26 cellular contexts compared by ENCODE assay signal in the genomic region with DNA sequence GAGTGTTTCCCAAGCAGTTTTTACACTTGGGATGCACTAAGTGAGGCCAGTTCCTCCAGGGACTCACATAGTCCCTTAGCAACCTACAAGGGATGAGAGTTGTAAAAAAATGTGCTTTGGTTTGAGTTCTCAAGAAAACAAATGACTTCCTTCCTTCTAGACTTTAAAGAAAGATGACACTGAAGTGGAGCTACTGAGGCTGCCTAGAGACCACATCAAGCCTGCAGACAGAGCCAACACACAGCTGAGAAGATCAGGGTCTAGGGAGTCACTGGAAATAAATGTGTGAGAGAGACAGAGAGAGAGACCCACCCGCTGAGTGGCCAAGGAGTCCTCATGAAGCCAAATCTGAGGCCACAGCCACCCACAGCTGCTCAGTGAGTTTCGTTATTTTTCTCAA.
DNase-seq lines count a peak whose midpoint lies in the region; ATAC-seq and TF ChIP-seq lines count a peak whose summit lies in the region.
"Had no signal": no experiment of that assay in that cellular context is flagged by ENCODE, and none has a peak within 500 bp of the region (broad histone marks: within the 10 kb centered on the region; RNA-seq: fewer than 3 reads in every experiment).

No MANE protein-coding gene starts in this region.

- no peaks in the 10 kb centered on the region for H3K9me3 ChIP-seq in right cardiac atrium (ENCODE audit: control insufficient read depth, low read length)
- no peaks in the 10 kb centered on the region for H3K9me3 ChIP-seq in endodermal cell (ENCODE audit: control insufficient read depth, low read length)
- H3K9me3 ChIP-seq: colonic mucosa, SJCRH30, vagina had no signal

- H3K27me3 ChIP-seq in right cardiac atrium (ENCODE audit: control insufficient read depth, insufficient read depth) (no peaks in the 10 kb centered on the region), endodermal cell (ENCODE audit: control insufficient read depth, insufficient read depth, low read length, poor library complexity, severe bottlenecking) (no peaks in the 10 kb centered on the region)
- H3K27me3 ChIP-seq: brain microvascular endothelial cell, colonic mucosa, SJCRH30, vagina had no signal

- no peak overlapping the region for H3K27ac Mint-ChIP-seq in endodermal cell
- peak overlapping the region; percentile 58 to 78 (median 64) for H3K27ac Mint-ChIP-seq in nephron
- H3K27ac Mint-ChIP-seq in type B pancreatic cell = no peak overlapping the region
- H3K27ac Mint-ChIP-seq in MCF 10A (ENCODE audit: low read depth, unreplicated experiment) = no peak overlapping the region
- H3K27ac Mint-ChIP-seq: activated naive CD8-positive, alpha-beta T cell treated with anti-CD3 and anti-CD28 coated beads, Interleukin-2, amount 50 U/mL, for 24 hours had no signal

- H3K4me1 ChIP-seq in right cardiac atrium (ENCODE audit: control insufficient read depth, insufficient read depth, low read length) (peaks cover 31% of the 10 kb centered on the region), endodermal cell (ENCODE audit: control insufficient read depth, insufficient read depth, low read length) (peaks cover 17% of the 10 kb centered on the region)
- H3K4me1 ChIP-seq: colonic mucosa had no signal

- 77% methylated on average over 2 of the region's 2 CpGs for WGBS in right cardiac atrium
- 99 to 100% methylated on average over 1 to 2 of the region's 2 CpGs for WGBS in endodermal cell (ENCODE audit: insufficient coverage in 1 of 2, insufficient read length in 1 of 2), 2 experiments

- H3K36me3 Mint-ChIP-seq in endodermal cell (ENCODE audit: low read depth) (peaks cover 23% of the 10 kb centered on the region), nephron (ENCODE audit: low read depth) (peaks cover 63% of the 10 kb centered on the region), type B pancreatic cell (peaks cover 44% of the 10 kb centered on the region), MCF 10A (ENCODE audit: insufficient read depth, unreplicated experiment) (peaks cover 63% of the 10 kb centered on the region)

- H3K27ac ChIP-seq in right cardiac atrium (ENCODE audit: low read length) (peak overlapping the region; percentile 42), endodermal cell (ENCODE audit: low read depth, low read length) (peak overlapping the region; percentile 40)
- H3K27ac ChIP-seq: brain microvascular endothelial cell, colonic mucosa, parathyroid adenoma, SJCRH30, vagina, WERI-Rb-1 had no signal

- CTCF ChIA-PET in MCF 10A (lab: Yijun Ruan, JAX) = interaction anchor here (1.3 kb wide), 1 partner anchor 51 kb away, joined by 4 read pairs; no protein-coding TSS in a partner anchor

- POLR2A ChIA-PET in MCF 10A (lab: Yijun Ruan, JAX) = no interaction called here

- H3K27me3 Mint-ChIP-seq in endodermal cell (ENCODE audit: insufficient read depth) (no peaks in the 10 kb centered on the region), nephron (ENCODE audit: low read depth) (no peaks in the 10 kb centered on the region), type B pancreatic cell (no peaks in the 10 kb centered on the region), MCF 10A (ENCODE audit: insufficient read depth, unreplicated experiment) (no peaks in the 10 kb centered on the region)

- H3K36me3 ChIP-seq in endodermal cell (ENCODE audit: control insufficient read depth, insufficient read depth, low read length) = peaks cover 31% of the 10 kb centered on the region
- H3K36me3 ChIP-seq: colonic mucosa, WERI-Rb-1 had no signal

- no peak overlapping the region for H3K4me3 Mint-ChIP-seq in endodermal cell
- H3K4me3 Mint-ChIP-seq in nephron = no peak overlapping the region
- peak overlapping the region; percentile 31 for H3K4me3 Mint-ChIP-seq in type B pancreatic cell
- H3K4me3 Mint-ChIP-seq in MCF 10A (ENCODE audit: unreplicated experiment) = no peak overlapping the region
- H3K4me3 Mint-ChIP-seq: activated naive CD8-positive, alpha-beta T cell treated with anti-CD3 and anti-CD28 coated beads, Interleukin-2, amount 50 U/mL, for 24 hours had no signal

- H3K9ac ChIP-seq in endodermal cell (ENCODE audit: extremely low read depth, low read length, poor library complexity, severe bottlenecking) = no peak overlapping the region
- H3K9ac ChIP-seq: parathyroid adenoma had no signal

- no peak overlapping the region for H3K4me3 ChIP-seq in right cardiac atrium (ENCODE audit: low read length)
- no peak overlapping the region for H3K4me3 ChIP-seq in endodermal cell (ENCODE audit: low read length)
- H3K4me3 ChIP-seq: colonic mucosa, SJCRH30, vagina had no signal

- no peak for TF ChIP-seq CTCF in endodermal cell (conservative IDR thresholded peaks at IDR 0.05)
- no peak for TF ChIP-seq CTCF in nephron (IDR thresholded peaks at IDR 0.05; ENCODE audit: unreplicated experiment in 3 of 3)
- no peak for TF ChIP-seq CTCF in type B pancreatic cell (conservative IDR thresholded peaks at IDR 0.05)
- TF ChIP-seq CTCF in MCF 10A (IDR thresholded peaks at IDR 0.05; ENCODE audit: unreplicated experiment) = no peak

- no peak for DNase-seq in right cardiac atrium
- DNase-seq in Right ventricle myocardium inferior (ENCODE audit: missing footprints) = no peak
- no peak for DNase-seq in endodermal cell
- DNase-seq in type B pancreatic cell (ENCODE audit: extremely low spot score, unreplicated experiment) = no peak
- no peak for DNase-seq in GM03348 (ENCODE audit: low spot score)
- DNase-seq in MCF 10A (ENCODE audit: unreplicated experiment) = no peak
- DNase-seq: activated CD4-positive, alpha-beta T cell treated with anti-CD3 and anti-CD28 coated beads, Interleukin-2, amount 50 U/mL, for 48 hours; activated effector memory CD4-positive, alpha-beta T cell treated with anti-CD3 and anti-CD28 coated beads, Interleukin-2, amount 50 U/mL, for 16 hours; activated naive CD8-positive, alpha-beta T cell treated with anti-CD3 and anti-CD28 coated beads, Interleukin-2, amount 50 U/mL, for 24 hours; brain microvascular endothelial cell; C1 segment of cervical spinal cord; colonic mucosa; GOT3; NCI-H1105 treated with DMSO at 0.1 percent for 48 hours; NCI-H2081; NCI-H345; NCI-H774; PC-3; SJCRH30; WERI-Rb-1 had no signal

- intact Hi-C loops in right cardiac atrium (cut with DNase I) = no loop called here
- intact Hi-C loops in Right ventricle myocardium inferior (cut with DNase I) = no loop called here
- intact Hi-C loops in MCF 10A (cut with micrococcal nuclease) = no loop called here

- ATAC-seq in right cardiac atrium (no peak), Right ventricle myocardium inferior (no peak), HG02885 (IDR thresholded peaks at IDR 0.05; ENCODE audit: poor library complexity, unreplicated experiment) (no peak)
- ATAC-seq: activated naive CD8-positive, alpha-beta T cell treated with anti-CD3 and anti-CD28 coated beads, Interleukin-2, amount 50 U/mL, for 24 hours; left lobe of liver; PC-3; sciatic nerve had no signal

- H3K4me1 Mint-ChIP-seq in endodermal cell (peaks cover 31% of the 10 kb centered on the region), nephron (peaks cover 36% of the 10 kb centered on the region), type B pancreatic cell (ENCODE audit: unreplicated experiment) (peaks cover 31% of the 10 kb centered on the region), MCF 10A (ENCODE audit: insufficient read depth, unreplicated experiment) (no peaks in the 10 kb centered on the region)

- BruUV-seq in MCF 10A (replicated peaks; lab: Mats Ljungman, UMichigan) = no TSS peak

- H3K9me3 Mint-ChIP-seq in endodermal cell (no peaks in the 10 kb centered on the region), nephron (no peaks in the 10 kb centered on the region), type B pancreatic cell (peaks cover 10% of the 10 kb centered on the region), MCF 10A (ENCODE audit: unreplicated experiment) (no peaks in the 10 kb centered on the region)
- H3K9me3 Mint-ChIP-seq: activated naive CD8-positive, alpha-beta T cell treated with anti-CD3 and anti-CD28 coated beads, Interleukin-2, amount 50 U/mL, for 24 hours had no signal

Comparison
In these comparisons a context has a peak if more than half of its experiments do, and no peak if none do; other contexts are left out.
1. H3K27ac Mint-ChIP-seq: peak in nephron (3 of 3); none in endodermal cell (single experiment), type B pancreatic cell (single experiment) and MCF 10A (single experiment).